ENCODE assay signal across 1 cellular context in genomic region chr17:1008008-1008761, GRCh38.
TF ChIP-seq lines count a peak whose summit lies in the region.

No MANE protein-coding gene starts in this region.

TF ChIP-seq in H1, 55 proteins besides CTCF, POLR2A, EP300 and RAD21:
- TF ChIP-seq MAX (IDR thresholded peaks at IDR 0.05): no peak
TF ChIP-seq in H1: peak in this region for 0.
